8 cellular contexts compared by ENCODE assay signal in genomic region chr1:201538618-201539551, GRCh38. TPM values are rescaled to one million over a fixed set of nuclear protein-coding genes. Genes with fewer than 3 reads are reported as not detected.
DNase-seq lines count a peak whose midpoint lies in the region; ATAC-seq, FAIRE-seq and TF ChIP-seq lines count a peak whose summit lies in the region.

NAV1 (plus strand) TSS chr1:201539127; CDS start chr1:201622885, 83,758 bp downstream.

- peak within 1 kb of the TSS; percentile 55 for H3K4me3 Mint-ChIP-seq in activated CD4-positive, alpha-beta T cell treated with anti-CD3 and anti-CD28 coated beads for 36 hours

- DNase-seq in activated CD4-positive, alpha-beta T cell treated with anti-CD3 and anti-CD28 coated beads for 36 hours, result peak; percentile 15
- DNase-seq in activated CD4-positive, alpha-beta T cell treated with anti-CD3 and anti-CD28 coated beads, Interleukin-2, amount 50 U/mL, for 1 hour, result no peak
- DNase-seq in NCI-H2196 (lab: John Stamatoyannopoulos, UW; ENCODE audit: unreplicated experiment) (peak; percentile 63), ascending aorta (ENCODE audit: low spot score in 2 of 2) (peak in 1 of 2 donors; percentile 94), left ventricle myocardium inferior (peak; percentile 70), pancreas (peak; percentile 36 to 80 (median 52))

- CTCF ChIA-PET in activated CD4-positive, alpha-beta T cell treated with anti-CD3 and anti-CD28 coated beads for 36 hours (lab: Charles Lee), result interaction anchor here (0.7 to 4.5 kb wide), 3 partner anchors 21 to 47 kb away, joined by 3 to 21 read pairs (median 7); no protein-coding TSS in a partner anchor

- H3K27me3 ChIP-seq in ascending aorta (no peaks in the 10 kb centered on the region), left ventricle myocardium inferior (ENCODE audit: low read depth) (no peaks in the 10 kb centered on the region), pancreas (no peaks in the 10 kb centered on the region)

- no peaks in the 10 kb centered on the region for H3K9me3 Mint-ChIP-seq in activated CD4-positive, alpha-beta T cell treated with anti-CD3 and anti-CD28 coated beads for 36 hours (ENCODE audit: low read depth)

- H3K4me3 ChIP-seq in ascending aorta, result peak within 1 kb of the TSS; percentile 92 to 95
- H3K4me3 ChIP-seq in left ventricle myocardium inferior, result peak within 1 kb of the TSS; percentile 81
- peak within 1 kb of the TSS; percentile 40 to 68 (median 57) for H3K4me3 ChIP-seq in pancreas

- H3K27me3 Mint-ChIP-seq in activated CD4-positive, alpha-beta T cell treated with anti-CD3 and anti-CD28 coated beads for 36 hours, result peaks cover 62% of the 10 kb centered on the region

- H3K4me1 Mint-ChIP-seq in activated CD4-positive, alpha-beta T cell treated with anti-CD3 and anti-CD28 coated beads for 36 hours, result peaks cover 15% of the 10 kb centered on the region

- POLR2A ChIA-PET in activated CD4-positive, alpha-beta T cell treated with anti-CD3 and anti-CD28 coated beads for 36 hours (lab: Charles Lee), result no interaction called here

- TF ChIP-seq CTCF in ascending aorta (IDR thresholded peaks at IDR 0.05) (peak in 1 of 3 experiments; percentile 25), left ventricle myocardium inferior (IDR thresholded peaks at IDR 0.05; ENCODE audit: borderline replicate concordance) (no peak), pancreas (IDR thresholded peaks at IDR 0.05) (no peak)

- peak; percentile 27 for ATAC-seq in activated CD4-positive, alpha-beta T cell treated with anti-CD3 and anti-CD28 coated beads for 36 hours
- ATAC-seq in pancreas, result peak; percentile 72 to 80 (median 73)
- ATAC-seq in GM21576 (IDR thresholded peaks at IDR 0.05; ENCODE audit: unreplicated experiment), result no peak
- no peak for ATAC-seq in HG03135 (IDR thresholded peaks at IDR 0.05; ENCODE audit: unreplicated experiment)

- intact Hi-C loops in activated CD4-positive, alpha-beta T cell treated with anti-CD3 and anti-CD28 coated beads for 36 hours (cut with DNase I, micrococcal nuclease), result no loop called here
- intact Hi-C loops in ascending aorta (cut with DNase I) (loop anchor here (10.0 kb wide), 1 partner anchor 436 kb away; no protein-coding TSS in a partner anchor), left ventricle myocardium inferior (cut with micrococcal nuclease) (no loop called here), pancreas (cut with DNase I) (no loop called here)

- no peak for FAIRE-seq in pancreas (lab: Jason Lieb, UNC)

- H3K4me1 ChIP-seq in ascending aorta (peaks cover 29 to 73% of the 10 kb centered on the region in 2 donors), left ventricle myocardium inferior (peaks cover 86% of the 10 kb centered on the region), pancreas (peaks cover 0 to 5% (median 3%) of the 10 kb centered on the region in 3 donors)

- H3K36me3 Mint-ChIP-seq in activated CD4-positive, alpha-beta T cell treated with anti-CD3 and anti-CD28 coated beads for 36 hours (ENCODE audit: low read depth), result no peaks in the 10 kb centered on the region

- H3K27ac ChIP-seq in ascending aorta (peak within 1 kb of the TSS; percentile 87 to 88), left ventricle myocardium inferior (replicated peaks) (peak within 1 kb of the TSS; percentile 91), pancreas (peak within 1 kb of the TSS in 2 of 4 donors; percentile 33 to 48)

- H3K36me3 ChIP-seq in ascending aorta (no peaks in the 10 kb centered on the region), left ventricle myocardium inferior (no peaks in the 10 kb centered on the region), pancreas (no peaks in the 10 kb centered on the region)

- H3K27ac Mint-ChIP-seq in activated CD4-positive, alpha-beta T cell treated with anti-CD3 and anti-CD28 coated beads for 36 hours, result no peak within 1 kb of the TSS

- H3K9me3 ChIP-seq in ascending aorta (no peaks in the 10 kb centered on the region), left ventricle myocardium inferior (replicated peaks) (no peaks in the 10 kb centered on the region), pancreas (no peaks in the 10 kb centered on the region)

- WGBS in pancreas, 2 donors, result 2% methylated on average over 71 to 93 of the region's 93 CpGs

RNA-seq across cellular contexts. Expression of gene NAV1, which starts in this region (rescaled TPM):
- total RNA-seq in activated CD4-positive, alpha-beta T cell treated with anti-CD3 and anti-CD28 coated beads for 36 hours, result 1 to 10 TPM; 1.9 to 2.6 TPM
- total RNA-seq in ascending aorta, result 131 TPM
- 74.8 TPM for total RNA-seq in left ventricle myocardium inferior
- 10 to 100 TPM in 2 of 6 donors, 1 to 10 TPM in 4; 6.0 to 13.6 (median 8.1) TPM for total RNA-seq in pancreas
- polyA plus RNA-seq in pancreas, result 1 to 10 TPM; 5.6 TPM

Comparison
In these comparisons a context has a peak if more than half of its experiments do, and no peak if none do; other contexts are left out.
1. ATAC-seq: peak in activated CD4-positive, alpha-beta T cell treated with anti-CD3 and anti-CD28 coated beads for 36 hours (single experiment) and pancreas (4 of 4); none in GM21576 (single experiment) and HG03135 (single experiment).
2. Peak in every context shown above with its lines, with median percentiles within 50 percentile points of each other: H3K4me3 ChIP-seq.